8 cellular contexts compared by ENCODE assay signal in genomic region chr9:101566904-101567724, GRCh38. TPM values are rescaled to one million over a fixed set of nuclear protein-coding genes. Genes with fewer than 3 reads are reported as not detected.
DNase-seq lines count a peak whose midpoint lies in the region; TF ChIP-seq lines count a peak whose summit lies in the region.

No MANE protein-coding gene starts in this region.

- H4K20me1 ChIP-seq in H9 (ENCODE audit: control insufficient read depth, insufficient read depth, insufficient read length) (no peaks in the 10 kb centered on the region), neural cell (ENCODE audit: insufficient read depth) (no peaks in the 10 kb centered on the region)

- no peak overlapping the region for H4K5ac ChIP-seq in H9 (ENCODE audit: insufficient read length, low read depth, low read length)

- H3K36me3 Mint-ChIP-seq in H9 (ENCODE audit: insufficient read depth in 1 of 3, low read depth in 3 of 3) (peaks cover 32 to 52% (median 50%) of the 10 kb centered on the region in 3 experiments), brain (peaks cover 55% of the 10 kb centered on the region)

- H3K27me3 ChIP-seq in H9 (ENCODE audit: insufficient read depth, low read length), result no peaks in the 10 kb centered on the region
- no peaks in the 10 kb centered on the region for H3K27me3 ChIP-seq in neural cell (ENCODE audit: insufficient read depth, low read depth, low read length)

- no peaks in the 10 kb centered on the region for H3K79me2 ChIP-seq in H9 (ENCODE audit: insufficient read depth, low read length)
- H3K79me2 ChIP-seq in neural cell (replicated peaks; ENCODE audit: insufficient read depth, low read length), result no peaks in the 10 kb centered on the region

- no peaks in the 10 kb centered on the region for H3K9me3 ChIP-seq in H9 (ENCODE audit: control insufficient read depth, low read depth, low read length)
- H3K9me3 ChIP-seq in neural cell (ENCODE audit: low read length), result no peaks in the 10 kb centered on the region

- no peaks in the 10 kb centered on the region for H3K36me3 ChIP-seq in neural cell (ENCODE audit: insufficient read depth, low read length)

- H3K79me1 ChIP-seq in H9 (ENCODE audit: insufficient read depth, low read depth, low read length, poor library complexity, severe bottlenecking), result no peaks in the 10 kb centered on the region

- no peaks in the 10 kb centered on the region for H3K23me2 ChIP-seq in H9 (ENCODE audit: insufficient read length, low read depth, low read length, poor library complexity, severe bottlenecking)

- H2BK15ac ChIP-seq in H9 (ENCODE audit: low read depth, low read length), result no peak overlapping the region

- no peak overlapping the region for H2AK5ac ChIP-seq in H9 (ENCODE audit: insufficient read length, low read length)

- no peak overlapping the region for H3K56ac ChIP-seq in H9 (ENCODE audit: insufficient read length, low read depth, low read length)

- H4K91ac ChIP-seq in H9 (ENCODE audit: insufficient read length, low read depth, low read length), result no peak overlapping the region

- no peak overlapping the region for H2BK20ac ChIP-seq in H9 (ENCODE audit: low read depth, low read length, poor library complexity, severe bottlenecking)

- H3K27ac Mint-ChIP-seq in H9, result no peak overlapping the region
- no peak overlapping the region for H3K27ac Mint-ChIP-seq in brain

- no peak overlapping the region for H3K4me3 Mint-ChIP-seq in H9
- no peak overlapping the region for H3K4me3 Mint-ChIP-seq in brain

- no CpG with 5 or more reads among the region's 5 CpGs for WGBS in H9 (ENCODE audit: extremely low coverage, insufficient read length, low lambda C conversion rate)

- peak; percentile 30 for DNase-seq in SIG-M5 treated with dmso at 0.1 percent for 504 hours (lab: John Stamatoyannopoulos, UW; ENCODE audit: unreplicated experiment)
- no peak for DNase-seq in SIG-M5 (lab: John Stamatoyannopoulos, UW)
- no peak for DNase-seq in H9
- peak; percentile 65 for DNase-seq in NCI-H82 (lab: John Stamatoyannopoulos, UW)
- no peak for DNase-seq in NCI-H1105 (lab: John Stamatoyannopoulos, UW)
- DNase-seq in effector CD4-positive, alpha-beta T cell, result no peak

- H3K4ac ChIP-seq in H9 (ENCODE audit: low read depth, low read length), result no peak overlapping the region

- H3K18ac ChIP-seq in H9 (ENCODE audit: insufficient read length, low read depth, low read length), result no peak overlapping the region

- H3F3A ChIP-seq in neural cell (ENCODE audit: insufficient read depth, low read length, poor library complexity, severe bottlenecking), result no peaks in the 10 kb centered on the region

- H3T11ph ChIP-seq in H9 (ENCODE audit: low read length), result no peak overlapping the region

- H3K4me3 ChIP-seq in neural cell (ENCODE audit: low read length), result no peak overlapping the region

- no peak overlapping the region for H3K4me2 ChIP-seq in H9 (ENCODE audit: insufficient read depth, insufficient read length, low read length)
- no peak overlapping the region for H3K4me2 ChIP-seq in neural cell (ENCODE audit: low read length)

- no peak overlapping the region for H2BK5ac ChIP-seq in H9 (ENCODE audit: insufficient read length, low read length)

- peaks cover 17 to 19% of the 10 kb centered on the region in 2 experiments for H3K4me1 Mint-ChIP-seq in H9
- H3K4me1 Mint-ChIP-seq in brain, result no peaks in the 10 kb centered on the region

- H2AFZ ChIP-seq in H9 (ENCODE audit: low read length), result no peak overlapping the region
- H2AFZ ChIP-seq in neural cell (ENCODE audit: low read depth, low read length), result no peak overlapping the region

- no peaks in the 10 kb centered on the region for H3K9me3 Mint-ChIP-seq in H9
- no peaks in the 10 kb centered on the region for H3K9me3 Mint-ChIP-seq in brain

- no peak overlapping the region for H4K8ac ChIP-seq in H9 (replicated peaks; ENCODE audit: insufficient read length, low read depth, low read length)

- peak; percentile 71 for TF ChIP-seq CTCF in H9 (conservative IDR thresholded peaks at IDR 0.05)
- peak; percentile 26 to 52 for TF ChIP-seq CTCF in brain (conservative IDR thresholded peaks at IDR 0.05)
- peak; percentile 35 for TF ChIP-seq CTCF in neural cell (IDR thresholded peaks at IDR 0.05; ENCODE audit: poor library complexity, severe bottlenecking)

- no peak for TF ChIP-seq EP300 in neural cell (conservative IDR thresholded peaks at IDR 0.05; ENCODE audit: poor library complexity, severe bottlenecking)

- no peak overlapping the region for H2BK120ac ChIP-seq in H9 (ENCODE audit: low read depth, low read length, poor library complexity, severe bottlenecking)

- no peak overlapping the region for H3K14ac ChIP-seq in H9 (ENCODE audit: insufficient read depth, low read length)

- peaks cover 6% of the 10 kb centered on the region; the same call in 1 of the 2 replicates for H3K4me1 ChIP-seq in H9 (ENCODE audit: insufficient read depth, low read length)

- no peaks in the 10 kb centered on the region for H3K9me2 ChIP-seq in neural cell (ENCODE audit: insufficient read depth, low read length)

- H3K27me3 Mint-ChIP-seq in H9 (ENCODE audit: low read depth) (no peaks in the 10 kb centered on the region), brain (no peaks in the 10 kb centered on the region)

- no peak overlapping the region for H3K27ac ChIP-seq in H9 (ENCODE audit: insufficient read length, low read depth, low read length)
- H3K27ac ChIP-seq in neural cell (ENCODE audit: low read length), result no peak overlapping the region

- H2BK12ac ChIP-seq in H9 (ENCODE audit: insufficient read length, low read depth, low read length), result no peak overlapping the region

- TF ChIP-seq RAD21 in neural cell (conservative IDR thresholded peaks at IDR 0.05), result no peak

- H3K23ac ChIP-seq in H9 (ENCODE audit: insufficient read length, low read depth, low read length), result no peak overlapping the region

- H3K9ac ChIP-seq in H9 (ENCODE audit: extremely low read depth, insufficient read length, low read length), result no peak overlapping the region
- H3K9ac ChIP-seq in neural cell (ENCODE audit: low read length), result no peak overlapping the region

TF ChIP-seq in neural cell, 6 proteins besides CTCF, POLR2A, EP300 and RAD21:
- TF ChIP-seq POLR2AphosphoS5 (IDR thresholded peaks at IDR 0.05) (no peak), TAF1 (IDR thresholded peaks at IDR 0.05; ENCODE audit: low read depth) (no peak), SMC3 (conservative IDR thresholded peaks at IDR 0.05; ENCODE audit: poor library complexity) (peak; percentile 28), MXI1 (conservative IDR thresholded peaks at IDR 0.05; ENCODE audit: poor library complexity, severe bottlenecking) (no peak), EZH2 (IDR thresholded peaks at IDR 0.05; ENCODE audit: borderline replicate concordance, insufficient read depth, low read length, poor library complexity, severe bottlenecking) (no peak)
- TF ChIP-seq, protein P1, sequence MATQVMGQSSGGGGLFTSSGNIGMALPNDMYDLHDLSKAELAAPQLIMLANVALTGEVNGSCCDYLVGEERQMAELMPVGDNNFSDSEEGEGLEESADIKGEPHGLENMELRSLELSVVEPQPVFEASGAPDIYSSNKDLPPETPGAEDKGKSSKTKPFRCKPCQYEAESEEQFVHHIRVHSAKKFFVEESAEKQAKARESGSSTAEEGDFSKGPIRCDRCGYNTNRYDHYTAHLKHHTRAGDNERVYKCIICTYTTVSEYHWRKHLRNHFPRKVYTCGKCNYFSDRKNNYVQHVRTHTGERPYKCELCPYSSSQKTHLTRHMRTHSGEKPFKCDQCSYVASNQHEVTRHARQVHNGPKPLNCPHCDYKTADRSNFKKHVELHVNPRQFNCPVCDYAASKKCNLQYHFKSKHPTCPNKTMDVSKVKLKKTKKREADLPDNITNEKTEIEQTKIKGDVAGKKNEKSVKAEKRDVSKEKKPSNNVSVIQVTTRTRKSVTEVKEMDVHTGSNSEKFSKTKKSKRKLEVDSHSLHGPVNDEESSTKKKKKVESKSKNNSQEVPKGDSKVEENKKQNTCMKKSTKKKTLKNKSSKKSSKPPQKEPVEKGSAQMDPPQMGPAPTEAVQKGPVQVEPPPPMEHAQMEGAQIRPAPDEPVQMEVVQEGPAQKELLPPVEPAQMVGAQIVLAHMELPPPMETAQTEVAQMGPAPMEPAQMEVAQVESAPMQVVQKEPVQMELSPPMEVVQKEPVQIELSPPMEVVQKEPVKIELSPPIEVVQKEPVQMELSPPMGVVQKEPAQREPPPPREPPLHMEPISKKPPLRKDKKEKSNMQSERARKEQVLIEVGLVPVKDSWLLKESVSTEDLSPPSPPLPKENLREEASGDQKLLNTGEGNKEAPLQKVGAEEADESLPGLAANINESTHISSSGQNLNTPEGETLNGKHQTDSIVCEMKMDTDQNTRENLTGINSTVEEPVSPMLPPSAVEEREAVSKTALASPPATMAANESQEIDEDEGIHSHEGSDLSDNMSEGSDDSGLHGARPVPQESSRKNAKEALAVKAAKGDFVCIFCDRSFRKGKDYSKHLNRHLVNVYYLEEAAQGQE (IDR thresholded peaks at IDR 0.05; ENCODE audit: borderline replicate concordance), result no peak

RNA-seq across cellular contexts. Expression of gene PPP3R2, which starts 27.7 kb away (rescaled TPM):
- total RNA-seq in H9 (2021), result not detected in 2 replicates
- polyA plus RNA-seq in brain (ENCODE audit: insufficient read depth, low read depth, low replicate concordance) (not detected), neural cell (not detected in 2 replicates)
- polyA minus RNA-seq in neural cell, result 0.24 TPM in 1 of 2 replicates, not detected in the other

RNA-seq across cellular contexts. Expression of gene RNF20, which starts 33.5 kb away (rescaled TPM):
- 45.4 and 48.5 TPM in 2 replicates for total RNA-seq in H9 (2021)
- polyA plus RNA-seq in brain (ENCODE audit: insufficient read depth, low read depth, low replicate concordance) (47.5 TPM), neural cell (32.1 and 33.5 TPM in 2 replicates)
- 57.2 and 64.0 TPM in 2 replicates for polyA minus RNA-seq in neural cell

Comparison
In these comparisons a context has a peak if more than half of its experiments do, and no peak if none do; other contexts are left out.
1. DNase-seq: peak in SIG-M5 treated with dmso at 0.1 percent for 504 hours (single experiment) and NCI-H82 (single experiment); none in SIG-M5 (single experiment), H9 (single experiment), NCI-H1105 (single experiment) and effector CD4-positive, alpha-beta T cell (single experiment).
2. Peak in every context shown above with its lines, with median percentiles within 50 percentile points of each other: CTCF ChIP-seq.